15 cellular contexts compared by ENCODE assay signal in the genomic region with DNA sequence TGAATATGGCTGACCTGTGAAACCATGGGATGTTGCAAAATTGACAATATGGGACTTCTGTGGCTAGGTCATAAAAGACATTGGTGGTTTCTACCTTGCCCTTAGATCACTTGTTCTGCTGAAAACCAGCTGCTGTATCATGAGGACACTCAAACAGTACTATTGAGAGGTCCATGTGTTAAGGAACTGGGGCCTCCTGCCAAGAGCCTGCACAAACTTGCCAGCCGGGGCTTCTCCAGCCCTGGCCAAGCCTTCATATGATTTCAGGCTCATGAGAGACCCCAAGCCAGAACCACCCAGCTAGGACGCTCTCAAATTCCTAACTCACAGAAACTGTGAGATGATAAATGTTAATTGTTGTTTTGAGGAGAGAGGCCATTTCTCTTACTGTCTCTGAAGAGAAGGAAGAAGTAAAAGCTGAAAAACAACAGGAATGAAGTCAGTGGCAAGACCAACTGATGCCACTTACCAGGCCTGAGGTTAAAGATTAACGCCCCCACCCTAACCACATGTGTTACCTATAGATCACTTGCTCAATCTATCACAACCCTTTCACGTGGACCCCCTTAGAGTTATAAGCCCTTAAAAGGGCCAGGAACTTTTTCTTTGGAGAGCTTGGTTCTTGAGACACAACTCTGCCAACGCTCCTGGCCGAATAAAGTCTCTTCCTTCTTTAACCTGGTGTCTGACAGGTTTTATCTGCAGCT.
"Had no signal": no experiment of that assay in that cellular context is flagged by ENCODE, and none has a peak within 500 bp of the region (broad histone marks: within the 10 kb centered on the region; RNA-seq: fewer than 3 reads in every experiment).

No MANE protein-coding gene starts in this region.

- H3K27ac ChIP-seq: adrenal gland, coronary artery, hepatocyte had no signal

- DNase-seq: activated B cell treated with CpG ODN at 0.5 μM for 24 hours; activated CD4-positive, alpha-beta T cell treated with anti-CD3 and anti-CD28 coated beads for 48 hours; activated CD8-positive, alpha-beta memory T cell treated with anti-CD3 and anti-CD28 coated beads for 24 hours; activated naive CD4-positive, alpha-beta T cell; adrenal gland; islet precursor cell; midbrain; posterior cingulate gyrus; stimulated activated CD4-positive, alpha-beta T cell treated with anti-CD3 and anti-CD28 coated beads, Interleukin-2, amount 100 ng/mL, for 48 hours; stimulated activated naive CD4-positive, alpha-beta T cell; T-helper 17 cell; trophoblast cell had no signal

- H3K27ac Mint-ChIP-seq: activated B cell treated with CpG ODN at 0.5 μM for 24 hours, T-helper 17 cell had no signal

- H3K9me3 Mint-ChIP-seq: activated B cell treated with CpG ODN at 0.5 μM for 24 hours; central memory CD8-positive, alpha-beta T cell had no signal

- H3K9me3 ChIP-seq: adrenal gland had no signal

- H3K27me3 Mint-ChIP-seq: activated B cell treated with CpG ODN at 0.5 μM for 24 hours; central memory CD8-positive, alpha-beta T cell; T-helper 17 cell had no signal

- H3K4me3 Mint-ChIP-seq: activated B cell treated with CpG ODN at 0.5 μM for 24 hours; central memory CD8-positive, alpha-beta T cell had no signal

- H3K4me3 ChIP-seq: adrenal gland, coronary artery, hepatocyte had no signal

- H3K27me3 ChIP-seq: adrenal gland, hepatocyte had no signal
